28 cellular contexts compared by ENCODE assay signal in the genomic region with DNA sequence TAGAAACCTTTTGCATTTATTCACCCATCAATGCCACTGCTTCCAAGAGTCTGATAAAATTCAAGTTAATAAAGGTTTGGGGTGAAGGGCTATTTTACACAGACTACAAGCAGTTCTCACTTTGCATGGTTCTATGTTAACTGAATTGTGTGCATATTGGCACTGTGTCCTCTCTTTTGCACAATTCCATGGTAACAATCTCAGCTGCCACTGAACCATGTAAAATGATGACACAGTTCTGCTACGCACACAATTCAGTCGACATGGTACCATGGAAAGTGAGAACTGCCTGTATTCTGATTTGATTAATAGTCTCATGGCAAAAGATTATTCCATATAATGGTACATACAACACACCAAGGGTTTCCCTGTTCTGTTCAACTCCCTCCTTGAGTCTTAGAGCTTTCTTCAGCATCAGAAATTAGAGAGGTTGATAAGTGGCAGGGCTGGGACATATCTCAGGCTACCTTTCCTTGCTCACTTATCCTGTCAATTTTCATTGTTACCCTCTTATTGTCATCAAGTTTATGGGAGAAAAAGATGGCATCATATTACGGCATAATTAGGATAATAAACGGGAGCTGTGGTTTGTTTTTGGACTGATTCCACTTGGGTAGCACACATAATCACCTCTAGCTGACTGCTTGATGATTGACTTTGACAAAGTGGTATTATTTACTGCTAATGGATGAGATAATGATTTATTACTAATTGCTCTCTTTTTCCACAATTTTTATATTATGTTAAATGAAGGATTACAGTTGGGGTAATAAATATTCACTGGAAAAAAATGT.
DNase-seq lines count a peak whose midpoint lies in the region; ATAC-seq, FAIRE-seq and TF ChIP-seq lines count a peak whose summit lies in the region.
"Had no signal": no experiment of that assay in that cellular context is flagged by ENCODE, and none has a peak within 500 bp of the region (broad histone marks: within the 10 kb centered on the region; RNA-seq: fewer than 3 reads in every experiment).

No MANE protein-coding gene starts in this region.

- H3K36me3 ChIP-seq in HEK293 (ENCODE audit: control insufficient read depth in 2 of 2, insufficient read depth in 1 of 2, low read length in 2 of 2), result no peaks in the 10 kb centered on the region
- H3K36me3 ChIP-seq in MG63, result peaks cover under 1% of the 10 kb centered on the region; the same call in 1 of the 2 replicates
- H3K36me3 ChIP-seq: BLaER1, breast epithelium, heart right ventricle, tibial artery had no signal

- peaks cover 5% of the 10 kb centered on the region for H3K4me1 ChIP-seq in HEK293 (ENCODE audit: control insufficient read depth, insufficient read depth, low read length)
- H3K4me1 ChIP-seq: BLaER1, breast epithelium, tibial artery had no signal

- intact Hi-C loops in left ventricle myocardium superior (cut with micrococcal nuclease), result no loop called here

- H3K27me3 ChIP-seq in MG63, result no peaks in the 10 kb centered on the region
- H3K27me3 ChIP-seq: BLaER1, breast epithelium, heart right ventricle, tibial artery had no signal

- DNase-seq in M059J (ENCODE audit: low read depth) (peak; percentile 41), NCI-H2107 (lab: John Stamatoyannopoulos, UW) (peak; percentile 14), left ventricle myocardium superior (no peak), MG63 (no peak)
- DNase-seq: activated CD4-positive, CD25-positive, alpha-beta regulatory T cell; activated gamma-delta T cell; activated naive CD8-positive, alpha-beta T cell treated with anti-CD3 and anti-CD28 coated beads for 36 hours; activated T-cell treated with anti-CD3 and anti-CD28 coated beads, Interleukin-2, amount 50 U/mL, for 24 hours; anterior cingulate cortex; DND-41; HCEC 1CT; heart right ventricle; kidney glomerular epithelial cell; naive thymus-derived CD8-positive, alpha-beta T cell; NCI-H1048; NCI-H510A treated with DMSO at 0.1 percent for 48 hours; nucleus accumbens; PC-3; SK-N-SH; stimulated activated CD4-positive, alpha-beta T cell treated with anti-CD3 and anti-CD28 coated beads, Interleukin-4, amount 100 ng/mL, for 1 hour; tibial artery had no signal

- H3K4me3 ChIP-seq in HEK293 (ENCODE audit: low read depth, low read length), result no peak overlapping the region
- H3K4me3 ChIP-seq in MG63, result no peak overlapping the region
- H3K4me3 ChIP-seq: BLaER1, breast epithelium, heart right ventricle, lung, tibial artery had no signal

- no peak for TF ChIP-seq CTCF in HEK293 (tag by site-specific recombination; IDR thresholded peaks at IDR 0.05)

- POLR2A ChIA-PET in HEK293 (lab: Yijun Ruan, JAX), result interaction anchor here (0.8 kb wide), 1 partner anchor 225 kb away, joined by 3 read pairs; the partner anchor contains the start of gene KLF7

- peak; percentile 94 for FAIRE-seq in islet of Langerhans (lab: Jason Lieb, UNC)
- FAIRE-seq: frontal cortex had no signal

- H3K9me3 ChIP-seq in HEK293 (ENCODE audit: control insufficient read depth, insufficient read depth, low read depth, low read length) (no peaks in the 10 kb centered on the region), MG63 (peaks cover 2% of the 10 kb centered on the region)
- H3K9me3 ChIP-seq: BLaER1, breast epithelium, SK-N-SH had no signal

- ATAC-seq in left ventricle myocardium superior (no peak), HG03457 (IDR thresholded peaks at IDR 0.05; ENCODE audit: unreplicated experiment) (no peak)
- ATAC-seq: heart right ventricle; naive thymus-derived CD8-positive, alpha-beta T cell; PC-3 had no signal

- H3K27ac ChIP-seq in HEK293 (ENCODE audit: extremely low read depth, low read depth, low read length), result no peak overlapping the region
- H3K27ac ChIP-seq: BLaER1, breast epithelium, heart right ventricle, tibial artery had no signal

- CTCF ChIA-PET in HEK293 (lab: Yijun Ruan, JAX), result interaction anchor here (0.6 kb wide), 1 partner anchor 20 kb away, joined by 3 read pairs; no protein-coding TSS in a partner anchor

TF ChIP-seq in HEK293, 187 proteins besides CTCF, POLR2A, EP300 and RAD21 (continues in another document):
- TF ChIP-seq ZNF791 (tag by site-specific recombination; IDR thresholded peaks at IDR 0.05), result no peak
- no peak for TF ChIP-seq ZNF596 (tag by site-specific recombination; IDR thresholded peaks at IDR 0.05)
- no peak for TF ChIP-seq OVOL3 (tag by site-specific recombination; IDR thresholded peaks at IDR 0.05)
- no peak for TF ChIP-seq ZNF37A (tag by site-specific recombination; IDR thresholded peaks at IDR 0.05)
- peak; percentile 96 for TF ChIP-seq FEZF1 (tag by site-specific recombination; IDR thresholded peaks at IDR 0.05)
- no peak for TF ChIP-seq ZNF514 (tag by site-specific recombination; IDR thresholded peaks at IDR 0.05)
- no peak for TF ChIP-seq ZNF555 (tag by site-specific recombination; conservative IDR thresholded peaks at IDR 0.05)
- TF ChIP-seq AEBP2 (tag by site-specific recombination; IDR thresholded peaks at IDR 0.05; ENCODE audit: borderline replicate concordance), result no peak
- TF ChIP-seq ZFHX2 (tag by site-specific recombination; conservative IDR thresholded peaks at IDR 0.05), result no peak
- TF ChIP-seq, protein P1, sequence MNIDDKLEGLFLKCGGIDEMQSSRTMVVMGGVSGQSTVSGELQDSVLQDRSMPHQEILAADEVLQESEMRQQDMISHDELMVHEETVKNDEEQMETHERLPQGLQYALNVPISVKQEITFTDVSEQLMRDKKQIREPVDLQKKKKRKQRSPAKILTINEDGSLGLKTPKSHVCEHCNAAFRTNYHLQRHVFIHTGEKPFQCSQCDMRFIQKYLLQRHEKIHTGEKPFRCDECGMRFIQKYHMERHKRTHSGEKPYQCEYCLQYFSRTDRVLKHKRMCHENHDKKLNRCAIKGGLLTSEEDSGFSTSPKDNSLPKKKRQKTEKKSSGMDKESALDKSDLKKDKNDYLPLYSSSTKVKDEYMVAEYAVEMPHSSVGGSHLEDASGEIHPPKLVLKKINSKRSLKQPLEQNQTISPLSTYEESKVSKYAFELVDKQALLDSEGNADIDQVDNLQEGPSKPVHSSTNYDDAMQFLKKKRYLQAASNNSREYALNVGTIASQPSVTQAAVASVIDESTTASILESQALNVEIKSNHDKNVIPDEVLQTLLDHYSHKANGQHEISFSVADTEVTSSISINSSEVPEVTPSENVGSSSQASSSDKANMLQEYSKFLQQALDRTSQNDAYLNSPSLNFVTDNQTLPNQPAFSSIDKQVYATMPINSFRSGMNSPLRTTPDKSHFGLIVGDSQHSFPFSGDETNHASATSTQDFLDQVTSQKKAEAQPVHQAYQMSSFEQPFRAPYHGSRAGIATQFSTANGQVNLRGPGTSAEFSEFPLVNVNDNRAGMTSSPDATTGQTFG (tag by site-specific recombination; IDR thresholded peaks at IDR 0.05; ENCODE audit: borderline replicate concordance), result no peak
- TF ChIP-seq ZNF843 (tag by site-specific recombination; IDR thresholded peaks at IDR 0.05), result peak; percentile 93
- no peak for TF ChIP-seq KLF1 (tag by site-specific recombination; IDR thresholded peaks at IDR 0.05)
- TF ChIP-seq ZNF600 (tag by site-specific recombination; IDR thresholded peaks at IDR 0.05), result no peak
- TF ChIP-seq ZBTB1 (tag by site-specific recombination; IDR thresholded peaks at IDR 0.05), result no peak
- no peak for TF ChIP-seq ZNF48 (tag by site-specific recombination; IDR thresholded peaks at IDR 0.05)
- no peak for TF ChIP-seq ZNF747 (tag by site-specific recombination; IDR thresholded peaks at IDR 0.05)
- TF ChIP-seq, protein P2, sequence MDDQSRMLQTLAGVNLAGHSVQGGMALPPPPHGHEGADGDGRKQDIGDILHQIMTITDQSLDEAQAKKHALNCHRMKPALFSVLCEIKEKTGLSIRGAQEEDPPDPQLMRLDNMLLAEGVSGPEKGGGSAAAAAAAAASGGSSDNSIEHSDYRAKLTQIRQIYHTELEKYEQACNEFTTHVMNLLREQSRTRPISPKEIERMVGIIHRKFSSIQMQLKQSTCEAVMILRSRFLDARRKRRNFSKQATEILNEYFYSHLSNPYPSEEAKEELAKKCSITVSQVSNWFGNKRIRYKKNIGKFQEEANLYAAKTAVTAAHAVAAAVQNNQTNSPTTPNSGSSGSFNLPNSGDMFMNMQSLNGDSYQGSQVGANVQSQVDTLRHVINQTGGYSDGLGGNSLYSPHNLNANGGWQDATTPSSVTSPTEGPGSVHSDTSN (CRISPR knock-in tag; IDR thresholded peaks at IDR 0.05), result no peak
- no peak for TF ChIP-seq ZNF645 (tag by site-specific recombination; IDR thresholded peaks at IDR 0.05)
- TF ChIP-seq ZNF501 (tag by site-specific recombination; IDR thresholded peaks at IDR 0.05), result 0 out of 2 replicates have a peak, but pooled peaks have one; percentile 54

Comparison
In these comparisons a context has a peak if more than half of its experiments do, and no peak if none do; other contexts are left out.
1. DNase-seq: peak in M059J (single experiment) and NCI-H2107 (single experiment); none in left ventricle myocardium superior (single experiment) and MG63 (single experiment).